Comparison of ENCODE assay signal across 1 cellular context in the genomic region with DNA sequence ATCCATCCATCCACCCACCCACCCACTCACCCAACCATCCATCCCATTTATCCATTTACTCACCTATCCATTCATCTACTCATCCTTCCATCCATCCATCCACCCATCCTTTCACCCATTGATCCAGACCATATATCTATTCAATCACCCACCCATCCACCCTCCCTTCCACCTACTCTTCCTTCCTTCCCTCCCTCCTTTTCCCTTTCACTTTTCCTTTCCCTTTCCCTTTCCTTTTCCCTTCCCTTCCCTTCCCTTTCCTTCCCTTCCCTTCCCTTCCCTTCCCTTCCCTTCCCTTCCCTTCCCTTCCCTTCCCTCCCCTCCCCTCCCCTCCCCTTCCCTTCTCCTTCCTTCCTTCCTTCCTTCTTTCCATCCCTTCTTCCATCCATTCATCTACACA. TPM values are rescaled to one million over a fixed set of nuclear protein-coding genes. Genes with fewer than 3 reads are reported as not detected.
"Had no signal": no experiment of that assay in that cellular context is flagged by ENCODE, and none has a peak within 500 bp of the region (broad histone marks: within the 10 kb centered on the region; RNA-seq: fewer than 3 reads in every experiment).

No MANE protein-coding gene starts in this region.

RNA-seq across cellular contexts. Expression of gene COL5A1, which starts 27.4 kb away (rescaled TPM):
- polyA plus RNA-seq: naive thymus-derived CD8-positive, alpha-beta T cell had no signal
